Comparison of ENCODE assay signal across 11 cellular contexts in genomic region chr2:134751981-134752380, GRCh38. TPM values are rescaled to one million over a fixed set of nuclear protein-coding genes. Genes with fewer than 3 reads are reported as not detected.
DNase-seq lines count a peak whose midpoint lies in the region; FAIRE-seq and TF ChIP-seq lines count a peak whose summit lies in the region.
"Not testable (repeated sequence)": the region's sequence is repeated elsewhere in the genome, so short reads cannot be mapped to it uniquely, and the experiment has no call there.
"Had no signal": no experiment of that assay in that cellular context is flagged by ENCODE, and none has a peak within 500 bp of the region (broad histone marks: within the 10 kb centered on the region; RNA-seq: fewer than 3 reads in every experiment).

No MANE protein-coding gene starts in this region.

- not testable (repeated sequence) for H3K14ac ChIP-seq in H1 (ENCODE audit: insufficient read length)

- H3K9ac ChIP-seq in ES-I3 (ENCODE audit: low read depth, low read length) = peak overlapping the region; percentile 20; the same call in 1 of the 2 replicates
- not testable (repeated sequence) for H3K9ac ChIP-seq in H1 (replicated peaks in 1 of 4; ENCODE audit: extremely low read depth in 1 of 4, low read depth in 3 of 4, low read length in 3 of 4); iPS-15b (ENCODE audit: low read depth, low read length); neural progenitor cell

- H3K27me3 Mint-ChIP-seq in neural progenitor cell (ENCODE audit: insufficient read depth, low read depth) = not testable (repeated sequence)

- H2AK5ac ChIP-seq in H1 (ENCODE audit: low read depth, low read length) = not testable (repeated sequence)

- not testable (repeated sequence) for H3K9me3 Mint-ChIP-seq in neural progenitor cell

- not testable (repeated sequence) for H4K5ac ChIP-seq in H1 (ENCODE audit: insufficient read length, low read depth, low read length)

- WGBS in H1 (ENCODE audit: extremely low coverage in 1 of 2, insufficient coverage in 1 of 2, insufficient read length in 1 of 2, insufficient replicate concordance in 2 of 2, low coverage in 1 of 2, low lambda C conversion rate in 2 of 2, missing lambda C conversion rate in 1 of 2), 2 experiments = 81% methylated on average over 8 of the region's 8 CpGs; no CpG with 5 or more reads in 1 of the 2 experiments

- not testable (repeated sequence) for H3K56ac ChIP-seq in H1 (replicated peaks; ENCODE audit: insufficient read length, low read depth, low read length)

- FAIRE-seq in H1 (lab: Jason Lieb, UNC) = not testable (repeated sequence)

- TF ChIP-seq EP300 in H1 (IDR thresholded peaks at IDR 0.05; ENCODE audit: borderline replicate concordance in 1 of 2, low read depth in 2 of 2, low read length in 2 of 2) = not testable (repeated sequence)

- H3F3A ChIP-seq in neural progenitor cell (ENCODE audit: low read depth) = not testable (repeated sequence)

- not testable (repeated sequence) for H2BK12ac ChIP-seq in H1 (ENCODE audit: low read depth, low read length)

- not testable (repeated sequence) for H3K27me3 ChIP-seq in H1 (replicated peaks in 1 of 4; ENCODE audit: control insufficient read depth in 3 of 4, extremely low read depth in 1 of 4, insufficient read depth in 3 of 4, low read length in 3 of 4); iPS-15b (ENCODE audit: control insufficient read depth, insufficient read depth, low read length); neural progenitor cell

- not testable (repeated sequence) for H4K91ac ChIP-seq in H1 (replicated peaks; ENCODE audit: insufficient read length, low read length)

- H3K79me2 ChIP-seq in H1 (ENCODE audit: control insufficient read depth in 1 of 2, insufficient read depth in 2 of 2, low read length in 2 of 2); neural progenitor cell (ENCODE audit: low read depth): not testable (repeated sequence)

- not testable (repeated sequence) for H3K36me3 ChIP-seq in ES-I3 (ENCODE audit: insufficient read depth, low read length); H1 (ENCODE audit: control insufficient read depth in 2 of 4, insufficient read depth in 4 of 4, low read length in 3 of 4); iPS-15b (ENCODE audit: control insufficient read depth, insufficient read depth, low read length); neural progenitor cell

- not testable (repeated sequence) for TF ChIP-seq RAD21 in H1 (IDR thresholded peaks at IDR 0.05 in 1 of 2, conservative IDR thresholded peaks at IDR 0.05 in 1 of 2; ENCODE audit: low read depth in 2 of 2, low read length in 2 of 2)

- DNase-seq in H1 (ENCODE audit: low read depth in 1 of 2, low spot score in 2 of 2); epithelial cell of proximal tubule (ENCODE audit: low read depth); neural progenitor cell (ENCODE audit: low spot score): not testable (repeated sequence)

- H4K20me1 ChIP-seq in H1 (replicated peaks in 1 of 2; ENCODE audit: control insufficient read depth in 1 of 2, insufficient read depth in 2 of 2, low read length in 2 of 2); neural progenitor cell (ENCODE audit: low read depth): not testable (repeated sequence)

- not testable (repeated sequence) for H3K4ac ChIP-seq in H1 (replicated peaks; ENCODE audit: insufficient read length, low read depth, low read length)

- not testable (repeated sequence) for H2BK120ac ChIP-seq in H1 (replicated peaks; ENCODE audit: low read depth, low read length)

- not testable (repeated sequence) for H4K8ac ChIP-seq in H1 (ENCODE audit: extremely low read depth, insufficient read depth, low read length)

- H3K4me3 ChIP-seq in H1 (ENCODE audit: extremely low read depth in 1 of 4, insufficient read depth in 2 of 4, low read depth in 3 of 4, low read length in 4 of 4); neural progenitor cell: not testable (repeated sequence)
- H3K4me3 ChIP-seq in epithelial cell of proximal tubule (ENCODE audit: low read depth, low read length) = peak overlapping the region; percentile 5
- H3K4me3 ChIP-seq in iPS-15b (ENCODE audit: low read depth, low read length) = peak overlapping the region; percentile 26

- H3K4me3 Mint-ChIP-seq in neural progenitor cell = not testable (repeated sequence)

- not testable (repeated sequence) for H3K27ac ChIP-seq in H1 (ENCODE audit: low read depth, low read length); neural progenitor cell

- not testable (repeated sequence) for H3K79me1 ChIP-seq in H1 (ENCODE audit: low read depth, low read length)

- not testable (repeated sequence) for H3K9me3 ChIP-seq in ES-I3 (ENCODE audit: control insufficient read depth, insufficient read depth, low read length); H1 (ENCODE audit: insufficient read depth in 2 of 2, low read depth in 1 of 2, low read length in 1 of 2); iPS-15b (ENCODE audit: control insufficient read depth, insufficient read depth, low read length); neural progenitor cell (ENCODE audit: low read depth)

- H2BK20ac ChIP-seq in H1 (ENCODE audit: low read length) = not testable (repeated sequence)

- POLR2A ChIA-PET in H1 (lab: Charles Lee; ENCODE audit: partially characterized antibody) = not testable (repeated sequence)

- CTCF ChIA-PET in H1 (lab: Charles Lee; ENCODE audit: partially characterized antibody) = interaction anchor here (1.1 kb wide), 1 partner anchor 11 kb away, joined by 4 read pairs; no protein-coding TSS in a partner anchor

- not testable (repeated sequence) for H3K4me2 ChIP-seq in H1 (ENCODE audit: insufficient read depth in 1 of 2, low read depth in 2 of 2, low read length in 2 of 2)
- H3K4me2 ChIP-seq in neural progenitor cell = peak overlapping the region; percentile 27

- not testable (repeated sequence) for TF ChIP-seq CTCF in H1 (IDR thresholded peaks at IDR 0.05; ENCODE audit: control extremely low read depth in 1 of 3, insufficient read depth in 1 of 3, low read depth in 1 of 3, low read length in 3 of 3); epithelial cell of proximal tubule (conservative IDR thresholded peaks at IDR 0.05; ENCODE audit: low read depth, low read length); neural progenitor cell (IDR thresholded peaks at IDR 0.05)

- not testable (repeated sequence) for H3K23ac ChIP-seq in H1 (ENCODE audit: insufficient read length)

- H2AFZ ChIP-seq in H1 (ENCODE audit: low read length) = peak overlapping the region; percentile 49
- peak overlapping the region; percentile 93 for H2AFZ ChIP-seq in neural progenitor cell (replicated peaks)

- not testable (repeated sequence) for H3K27ac Mint-ChIP-seq in neural progenitor cell

- H3K4me1 Mint-ChIP-seq in neural progenitor cell = not testable (repeated sequence)

- H2BK5ac ChIP-seq in H1 (ENCODE audit: low read depth, low read length) = not testable (repeated sequence)

- H3K4me1 ChIP-seq in ES-I3 (ENCODE audit: insufficient read depth, low read length); H1 (replicated peaks in 1 of 4; ENCODE audit: control insufficient read depth in 3 of 4, insufficient read depth in 4 of 4, low read length in 3 of 4); iPS-15b (ENCODE audit: control insufficient read depth, insufficient read depth, low read length); neural progenitor cell: not testable (repeated sequence)

- H3K36me3 Mint-ChIP-seq in neural progenitor cell = not testable (repeated sequence)

- H3K23me2 ChIP-seq in H1 (ENCODE audit: low read depth, low read length) = not testable (repeated sequence)

- H3K18ac ChIP-seq in H1 (ENCODE audit: extremely low read depth, low read length) = not testable (repeated sequence)

- H2BK15ac ChIP-seq in H1 (ENCODE audit: low read length) = not testable (repeated sequence)

- not testable (repeated sequence) for TF ChIP-seq POLR2A in H1 (IDR thresholded peaks at IDR 0.05; ENCODE audit: control extremely low read depth in 1 of 2, low read depth in 2 of 2, low read length in 2 of 2)

RNA-seq across cellular contexts. Expression of gene TMEM163, which starts 33.2 kb away (rescaled TPM):
- total RNA-seq in H1 (2021; fragmentation: NEBNext Ultra II Directional; extraction: Animal tissue kit (Norgen Biotek cat#: 25700)) = 2.8 and 2.9 TPM in 2 replicates
- polyA plus RNA-seq in H1 (2011; rRNA removed) = 3.1 and 3.2 TPM in 2 replicates
- 2.4 TPM for polyA plus RNA-seq in H1 (2011; cell fraction: cytosol; rRNA removed)
- 2.6 TPM for polyA plus RNA-seq in H1 (2011; cell fraction: nucleus; rRNA removed)
- polyA plus RNA-seq in H1 (2012, experiment 1 of 2) = 2.8 to 3.5 TPM (median 3.1 TPM) in 4 replicates
- polyA plus RNA-seq in H1 (2012, experiment 2 of 2) = 2.8 TPM
- 1.4 TPM for polyA plus RNA-seq in H1 (2013, experiment 1 of 2)
- 2.0 TPM for polyA plus RNA-seq in H1 (2013, experiment 2 of 2)
- polyA minus RNA-seq in H1 (2011; rRNA and poly(A)+ RNA removed) = 2.7 TPM in 2 replicates
- 0.59 TPM for polyA minus RNA-seq in H1 (2011; cell fraction: cytosol; rRNA and poly(A)+ RNA removed)
- 1.2 TPM for polyA minus RNA-seq in H1 (2011; cell fraction: nucleus; rRNA and poly(A)+ RNA removed)
- 0.40 and 0.65 TPM in 2 replicates for total RNA-seq in epithelial cell of proximal tubule
- 0.95 and 1.2 TPM in 2 replicates for total RNA-seq in neural progenitor cell (ENCODE audit: low replicate concordance)
- total RNA-seq: A673; CD4-positive, alpha-beta memory T cell; CD8-positive, alpha-beta memory T cell; G401 had no signal
- polyA plus RNA-seq: AG04450, CD14-positive monocyte had no signal
